23 cellular contexts compared by ENCODE assay signal in genomic region chr1:218938259-218938658, GRCh38.
DNase-seq lines count a peak whose midpoint lies in the region; ATAC-seq and TF ChIP-seq lines count a peak whose summit lies in the region.
"Had no signal": no experiment of that assay in that cellular context is flagged by ENCODE, and none has a peak within 500 bp of the region (broad histone marks: within the 10 kb centered on the region; RNA-seq: fewer than 3 reads in every experiment).

No MANE protein-coding gene starts in this region.

- no peak overlapping the region for H4K91ac ChIP-seq in mesenchymal stem cell (ENCODE audit: low read length)

- no peak overlapping the region for H2BK5ac ChIP-seq in mesenchymal stem cell (ENCODE audit: low read depth, low read length, poor library complexity, severe bottlenecking)

- H3K4me2 ChIP-seq in mesenchymal stem cell (ENCODE audit: low read length, poor library complexity, severe bottlenecking): no peak overlapping the region
- H3K4me2 ChIP-seq: GM23338, KMS-11 had no signal

- H2BK12ac ChIP-seq in mesenchymal stem cell (ENCODE audit: low read length in 2 of 2): no peak overlapping the region

- H2AFZ ChIP-seq in mesenchymal stem cell (ENCODE audit: low read depth, low read length): no peak overlapping the region
- H2AFZ ChIP-seq: GM23338 had no signal

- no peak overlapping the region for H3K27ac ChIP-seq in mesenchymal stem cell (ENCODE audit: low read length, poor library complexity, severe bottlenecking)
- H3K27ac ChIP-seq: HL-60, KMS-11 had no signal

- H3K4me3 ChIP-seq in cardiac fibroblast (replicated peaks in 1 of 2; ENCODE audit: low read depth in 2 of 2, low read length in 2 of 2) (no peak overlapping the region), fibroblast of pulmonary artery (replicated peaks; ENCODE audit: low read depth, low read length) (no peak overlapping the region), mesenchymal stem cell (ENCODE audit: insufficient read depth in 1 of 2, low read depth in 1 of 2, low read length in 2 of 2) (no peak overlapping the region)
- H3K4me3 ChIP-seq: GM23338, HAP-1 had no signal

- peaks cover 4 to 26% (median 8%) of the 10 kb centered on the region in 7 donors for H3K9me3 Mint-ChIP-seq in CD14-positive monocyte

- no peak overlapping the region for H4K8ac ChIP-seq in mesenchymal stem cell (ENCODE audit: low read length)

- TF ChIP-seq CTCF in cardiac fibroblast (IDR thresholded peaks at IDR 0.05; ENCODE audit: low read depth, low read length): no peak
- no peak for TF ChIP-seq CTCF in fibroblast of pulmonary artery (IDR thresholded peaks at IDR 0.05; ENCODE audit: low read length, missing control alignments)
- TF ChIP-seq CTCF in CD14-positive monocyte (IDR thresholded peaks at IDR 0.05): no peak

- H2BK120ac ChIP-seq in mesenchymal stem cell (ENCODE audit: low read depth, low read length): no peak overlapping the region

- H3K4me1 ChIP-seq in mesenchymal stem cell (ENCODE audit: control insufficient read depth, insufficient read depth, low read depth, low read length): peaks cover 3% of the 10 kb centered on the region
- H3K4me1 ChIP-seq: HAP-1 had no signal

- H3K79me1 ChIP-seq in mesenchymal stem cell (replicated peaks; ENCODE audit: low read length, poor library complexity, severe bottlenecking): no peaks in the 10 kb centered on the region

- intact Hi-C loops in CD14-positive monocyte (cut with micrococcal nuclease): no loop called here
- intact Hi-C loops in left ventricle myocardium superior (cut with micrococcal nuclease): no loop called here

- H3K27me3 Mint-ChIP-seq in CD14-positive monocyte (ENCODE audit: low read depth in 3 of 3): peaks cover 0 to 2% (median 0%) of the 10 kb centered on the region in 3 donors
- H3K27me3 Mint-ChIP-seq: CD8-positive, alpha-beta memory T cell had no signal

- peaks cover 20% of the 10 kb centered on the region for H3K9me3 ChIP-seq in mesenchymal stem cell (ENCODE audit: control insufficient read depth, low read length)
- H3K9me3 ChIP-seq: HAP-1 had no signal

- DNase-seq in H4 (ENCODE audit: low spot score) (peak; percentile 47), cardiac fibroblast (ENCODE audit: low read depth in 2 of 2) (peak; percentile 18 to 22), fibroblast of pulmonary artery (ENCODE audit: low read depth) (peak; percentile 36), CD14-positive monocyte (ENCODE audit: low spot score) (no peak), left ventricle myocardium superior (no peak), mesenchymal stem cell (no peak)
- DNase-seq: C1 segment of cervical spinal cord; CD8-positive, alpha-beta memory T cell; HFFc6; NCI-H1048; NCI-H1417; NCI-H1694; NCI-H2029 treated with DMSO at 0.1 percent for 48 hours; NCI-H2227 treated with DMSO at 0.1 percent for 48 hours; NCI-H526 treated with DMSO at 0.1 percent for 48 hours; Right ventricle myocardium superior; RPMI8226 had no signal

- H2AK5ac ChIP-seq in mesenchymal stem cell (ENCODE audit: low read length, severe bottlenecking): no peak overlapping the region

- H3K9ac ChIP-seq in mesenchymal stem cell (ENCODE audit: low read length): no peak overlapping the region
- H3K9ac ChIP-seq: KMS-11 had no signal

- H3K36me3 ChIP-seq in mesenchymal stem cell (ENCODE audit: control insufficient read depth in 1 of 2, insufficient read depth in 2 of 2, low read depth in 1 of 2, low read length in 2 of 2): no peaks in the 10 kb centered on the region
- H3K36me3 ChIP-seq: HAP-1 had no signal

- no CpG with 5 or more reads among the region's 1 CpG for whole genome bisulfite sequencing in mesenchymal stem cell

- no peak overlapping the region for H3K14ac ChIP-seq in mesenchymal stem cell (ENCODE audit: low read length in 2 of 2)

- H3K4me3 Mint-ChIP-seq in CD14-positive monocyte: no peak overlapping the region
- H3K4me3 Mint-ChIP-seq: CD8-positive, alpha-beta memory T cell; GM23338; HFFc6; IgD-negative memory B cell had no signal

- no peaks in the 10 kb centered on the region for H3K4me1 Mint-ChIP-seq in CD14-positive monocyte
- H3K4me1 Mint-ChIP-seq: CD8-positive, alpha-beta memory T cell; IgD-negative memory B cell had no signal

- no peaks in the 10 kb centered on the region for H3K36me3 Mint-ChIP-seq in CD14-positive monocyte
- H3K36me3 Mint-ChIP-seq: CD8-positive, alpha-beta memory T cell had no signal

- no peak overlapping the region for H3K4ac ChIP-seq in mesenchymal stem cell (ENCODE audit: low read depth in 1 of 2, low read length in 2 of 2)

- ATAC-seq in GM21447 (IDR thresholded peaks at IDR 0.05; ENCODE audit: unreplicated experiment): no peak
- ATAC-seq in left ventricle myocardium superior: no peak
- ATAC-seq: GM23338 had no signal

- H3K27ac Mint-ChIP-seq in CD14-positive monocyte: no peak overlapping the region
- H3K27ac Mint-ChIP-seq: CD8-positive, alpha-beta memory T cell; GM23338; HFFc6; IgD-negative memory B cell had no signal

- no peak overlapping the region for H3K18ac ChIP-seq in mesenchymal stem cell (ENCODE audit: low read depth in 1 of 2, low read length in 2 of 2)

- no peak overlapping the region for H2BK15ac ChIP-seq in mesenchymal stem cell (ENCODE audit: low read depth, poor library complexity, severe bottlenecking)

- no peak overlapping the region for H3K23ac ChIP-seq in mesenchymal stem cell (ENCODE audit: low read length in 2 of 2)

- H3K27me3 ChIP-seq in mesenchymal stem cell (ENCODE audit: control insufficient read depth in 1 of 2, insufficient read depth in 1 of 2, low read length in 2 of 2): no peaks in the 10 kb centered on the region

Comparison
In these comparisons a context has a peak if more than half of its experiments do, and no peak if none do; other contexts are left out.
1. DNase-seq: peak in H4 (single experiment), cardiac fibroblast (2 of 2) and fibroblast of pulmonary artery (single experiment); none in CD14-positive monocyte (single experiment), left ventricle myocardium superior (single experiment) and mesenchymal stem cell (single experiment).